ENCODE assay signal across 3 cellular contexts in genomic region chr2:1612391-1613077, GRCh38.
TF ChIP-seq lines count a peak whose summit lies in the region.

No MANE protein-coding gene starts in this region.

TF ChIP-seq in SK-N-SH, 30 proteins besides CTCF, POLR2A, EP300 and RAD21 (continued from another document):
- no peak for TF ChIP-seq IRF3 (IDR thresholded peaks at IDR 0.05; ENCODE audit: low read depth, low read length)
- no peak for TF ChIP-seq SMC3 (IDR thresholded peaks at IDR 0.05; ENCODE audit: low read depth, low read length)
- TF ChIP-seq REST (IDR thresholded peaks at IDR 0.05; ENCODE audit: low read depth, low read length): no peak
- TF ChIP-seq GATA2 (CRISPR knock-in tag; IDR thresholded peaks at IDR 0.05): no peak
- TF ChIP-seq RXRA (IDR thresholded peaks at IDR 0.05; ENCODE audit: borderline replicate concordance, low read depth): no peak
TF ChIP-seq in SK-N-SH: peak in this region for 0.

TF ChIP-seq in SK-N-SH treated with all-trans-retinoic acid at 6 μM for 48 hours, 23 proteins besides CTCF, POLR2A, EP300 and RAD21 (continued from another document):
- TF ChIP-seq POU6F1 (CRISPR knock-in tag; IDR thresholded peaks at IDR 0.05; ENCODE audit: borderline replicate concordance, low read depth): no peak
- no peak for TF ChIP-seq TSHZ2 (CRISPR knock-in tag; IDR thresholded peaks at IDR 0.05)
- TF ChIP-seq ZFP3 (CRISPR knock-in tag; IDR thresholded peaks at IDR 0.05): no peak
- TF ChIP-seq BACH2 (CRISPR knock-in tag; IDR thresholded peaks at IDR 0.05; ENCODE audit: borderline replicate concordance): no peak
- TF ChIP-seq PPARA (CRISPR knock-in tag; IDR thresholded peaks at IDR 0.05; ENCODE audit: borderline replicate concordance): no peak
- TF ChIP-seq ESRRG (CRISPR knock-in tag; IDR thresholded peaks at IDR 0.05): no peak

TF ChIP-seq in GM23338, 12 proteins besides CTCF, POLR2A, EP300 and RAD21 (continued from another document):
- TF ChIP-seq ZNF462 (CRISPR knock-in tag; IDR thresholded peaks at IDR 0.05) (no peak), STAT1 (IDR thresholded peaks at IDR 0.05; ENCODE audit: unreplicated experiment) (no peak), ZNF331 (CRISPR knock-in tag; IDR thresholded peaks at IDR 0.05; ENCODE audit: low read depth) (no peak), POLR2AphosphoS5 (IDR thresholded peaks at IDR 0.05; ENCODE audit: low read depth) (no peak), EZH2 (IDR thresholded peaks at IDR 0.05; ENCODE audit: low read depth, unreplicated experiment) (no peak), ETS1 (IDR thresholded peaks at IDR 0.05) (no peak)
